ENCODE assay signal across 9 cellular contexts in genomic region chr7:142438235-142438922, GRCh38.
DNase-seq lines count a peak whose midpoint lies in the region; ATAC-seq, FAIRE-seq and TF ChIP-seq lines count a peak whose summit lies in the region.
"Had no signal": no experiment of that assay in that cellular context is flagged by ENCODE, and none has a peak within 500 bp of the region (broad histone marks: within the 10 kb centered on the region; RNA-seq: fewer than 3 reads in every experiment).

No MANE protein-coding gene starts in this region.

- 87 to 88% methylated on average over 12 of the region's 12 CpGs for WGBS in sigmoid colon, 2 donors

- no peak overlapping the region for H3K9ac ChIP-seq in adipocyte (ENCODE audit: low read length)

- DNase-seq in AG08396 (ENCODE audit: low spot score) = peak; percentile 47
- DNase-seq in GM12865 (ENCODE audit: low read depth) = peak; percentile 50
- peak; percentile 78 to 79 for DNase-seq in Kasumi-1 (lab: John Stamatoyannopoulos, UW)
- DNase-seq in adipocyte (ENCODE audit: low read depth) = peak; percentile 35
- no peak for DNase-seq in kidney epithelial cell (ENCODE audit: low read depth)
- DNase-seq in urothelium cell line (ENCODE audit: low spot score) = no peak
- DNase-seq in sigmoid colon = no peak

- no peak for TF ChIP-seq EP300 in sigmoid colon (IDR thresholded peaks at IDR 0.05)

- peaks cover 28% of the 10 kb centered on the region for H3K4me1 ChIP-seq in adipocyte (ENCODE audit: control insufficient read depth, insufficient read depth, low read length)
- no peaks in the 10 kb centered on the region for H3K4me1 ChIP-seq in sigmoid colon

- FAIRE-seq in urothelium cell line (lab: Jason Lieb, UNC) = no peak
- FAIRE-seq: endometrium had no signal

- TF ChIP-seq CTCF in GM12865 (IDR thresholded peaks at IDR 0.05; ENCODE audit: insufficient read depth, low read depth, low read length, missing control alignments) = peak; percentile 64
- TF ChIP-seq CTCF in kidney epithelial cell (IDR thresholded peaks at IDR 0.05; ENCODE audit: insufficient read depth, low read length, poor library complexity, severe bottlenecking) = peak; percentile 60
- TF ChIP-seq CTCF in sigmoid colon (IDR thresholded peaks at IDR 0.05) = no peak

- H3K4me3 ChIP-seq in GM12865 (ENCODE audit: low read depth, low read length) (no peak overlapping the region), adipocyte (ENCODE audit: low read length) (no peak overlapping the region), kidney epithelial cell (ENCODE audit: low read depth, low read length) (no peak overlapping the region), sigmoid colon (no peak overlapping the region)

- H3K27ac ChIP-seq in sigmoid colon = no peak overlapping the region

- no peaks in the 10 kb centered on the region for H3K36me3 ChIP-seq in adipocyte (ENCODE audit: control insufficient read depth, insufficient read depth, low read length, severe bottlenecking)
- no peaks in the 10 kb centered on the region for H3K36me3 ChIP-seq in kidney epithelial cell (ENCODE audit: control insufficient read depth, insufficient read depth, low read length)
- H3K36me3 ChIP-seq in sigmoid colon = no peaks in the 10 kb centered on the region

- no peak for ATAC-seq in GM21576 (IDR thresholded peaks at IDR 0.05; ENCODE audit: unreplicated experiment)

- intact Hi-C loops in sigmoid colon (cut with DNase I) = no loop called here

- H3K9me3 ChIP-seq in adipocyte (ENCODE audit: control insufficient read depth, low read length) (no peaks in the 10 kb centered on the region), sigmoid colon (no peaks in the 10 kb centered on the region)

- no peaks in the 10 kb centered on the region for H3K27me3 ChIP-seq in adipocyte (replicated peaks; ENCODE audit: control insufficient read depth, insufficient read depth, low read length)
- H3K27me3 ChIP-seq in kidney epithelial cell (ENCODE audit: control insufficient read depth, insufficient read depth, low read length) = no peaks in the 10 kb centered on the region
- H3K27me3 ChIP-seq in sigmoid colon = no peaks in the 10 kb centered on the region

- no peak for TF ChIP-seq POLR2A in sigmoid colon (IDR thresholded peaks at IDR 0.05)

Comparison
In these comparisons a context has a peak if more than half of its experiments do, and no peak if none do; other contexts are left out.
1. DNase-seq: peak in AG08396 (single experiment), GM12865 (single experiment), Kasumi-1 (2 of 2) and adipocyte (single experiment); none in kidney epithelial cell (single experiment), urothelium cell line (single experiment) and sigmoid colon (single experiment).
2. CTCF ChIP-seq: peak in GM12865 (single experiment) and kidney epithelial cell (single experiment); none in sigmoid colon (0 of 4).